ENCODE assay signal across 2 cellular contexts in genomic region chr19:18204394-18205179, GRCh38.
TF ChIP-seq lines count a peak whose summit lies in the region.

No MANE protein-coding gene starts in this region.

TF ChIP-seq in A549, 52 proteins besides CTCF, POLR2A, EP300 and RAD21:
- no peak for TF ChIP-seq ZNF302 (CRISPR knock-in tag; IDR thresholded peaks at IDR 0.05)
- 0 out of 2 replicates have a peak, but pooled peaks have one; percentile 42 for TF ChIP-seq PHF8 (IDR thresholded peaks at IDR 0.05; ENCODE audit: borderline replicate concordance, low read depth)

TF ChIP-seq in K562, 482 proteins besides CTCF, POLR2A, EP300 and RAD21 (continues in another document):
- TF ChIP-seq SRF (CRISPR knock-in tag; IDR thresholded peaks at IDR 0.05) (no peak), ZBTB2 (IDR thresholded peaks at IDR 0.05) (no peak), PHF21A (IDR thresholded peaks at IDR 0.05; ENCODE audit: borderline replicate concordance, low read depth) (no peak), ADNP (tag; IDR thresholded peaks at IDR 0.05) (no peak), TAF1 (IDR thresholded peaks at IDR 0.05; ENCODE audit: control insufficient read depth, extremely low read depth, insufficient read depth, low read length, severe bottlenecking) (peak; percentile 53), RFX7 (CRISPR knock-in tag; IDR thresholded peaks at IDR 0.05) (no peak), HMG20B (CRISPR knock-in tag; IDR thresholded peaks at IDR 0.05) (no peak), FOXK1 (CRISPR knock-in tag; IDR thresholded peaks at IDR 0.05; ENCODE audit: borderline replicate concordance) (no peak), PHF8 (IDR thresholded peaks at IDR 0.05; ENCODE audit: borderline replicate concordance, low read length) (peak; percentile 40; the same call in 1 of the 2 replicates), MCM3 (IDR thresholded peaks at IDR 0.05) (no peak), POLR2AphosphoS5 (IDR thresholded peaks at IDR 0.05; ENCODE audit: control insufficient read depth, insufficient read depth, low read depth, low read length) (no peak), NR2C1 (IDR thresholded peaks at IDR 0.05) (peak; percentile 32; the same call in 1 of the 2 replicates), NR2C1 (tag; IDR thresholded peaks at IDR 0.05) (0 out of 2 replicates have a peak, but pooled peaks have one; percentile 5), ZNF3 (CRISPR knock-in tag; IDR thresholded peaks at IDR 0.05) (no peak), ZNF717 (CRISPR knock-in tag; IDR thresholded peaks at IDR 0.05) (no peak), ZNF277 (CRISPR knock-in tag; IDR thresholded peaks at IDR 0.05; ENCODE audit: borderline replicate concordance) (no peak), TBP (optimal IDR thresholded peaks at IDR 0.05; ENCODE audit: low read depth, low read length) (no peak), CC2D1A (IDR thresholded peaks at IDR 0.05) (no peak), OTX1 (CRISPR knock-in tag; IDR thresholded peaks at IDR 0.05) (no peak), MXD1 (CRISPR knock-in tag; IDR thresholded peaks at IDR 0.05; ENCODE audit: borderline replicate concordance, poor library complexity, severe bottlenecking) (no peak), RCOR1 (IDR thresholded peaks at IDR 0.05; ENCODE audit: borderline replicate concordance in 1 of 2, low read depth in 2 of 2, low read length in 2 of 2) (no peak), HEY1 (CRISPR knock-in tag; IDR thresholded peaks at IDR 0.05; ENCODE audit: borderline replicate concordance) (peak; percentile 16; the same call in 1 of the 2 replicates), PHF20 (IDR thresholded peaks at IDR 0.05; ENCODE audit: partially characterized antibody) (no peak), VEZF1 (CRISPR knock-in tag; IDR thresholded peaks at IDR 0.05) (peak; percentile 84), SMARCC2 (IDR thresholded peaks at IDR 0.05; ENCODE audit: low read depth) (0 out of 2 replicates have a peak, but pooled peaks have one; percentile 37), KAT2B (IDR thresholded peaks at IDR 0.05; ENCODE audit: low read depth, low read length) (no peak), POLR3A (IDR thresholded peaks at IDR 0.05; ENCODE audit: borderline replicate concordance, extremely low read depth, insufficient read depth, insufficient read length) (no peak), MAFG (tag; conservative IDR thresholded peaks at IDR 0.05) (no peak), ESRRB (CRISPR knock-in tag; IDR thresholded peaks at IDR 0.05; ENCODE audit: borderline replicate concordance) (no peak), HNRNPLL (IDR thresholded peaks at IDR 0.05; ENCODE audit: low read depth, low read length, poor library complexity, severe bottlenecking) (no peak), GATAD2A (IDR thresholded peaks at IDR 0.05) (peak; percentile 49; the same call in 1 of the 2 replicates), MAZ (CRISPR knock-in tag; conservative IDR thresholded peaks at IDR 0.05 in 1 of 2, IDR thresholded peaks at IDR 0.05 in 1 of 2) (peak in 1 of 2 experiments; percentile 54; a peak in 1 of 4 replicates), U2AF2 (optimal IDR thresholded peaks at IDR 0.05; ENCODE audit: low read depth, low read length) (no peak), RNF2 (IDR thresholded peaks at IDR 0.05) (0 out of 2 replicates have a peak, but pooled peaks have one; percentile 42), TCF7L2 (IDR thresholded peaks at IDR 0.05; ENCODE audit: low read depth, low read length) (peak; percentile 76), ZBTB7A (IDR thresholded peaks at IDR 0.05; ENCODE audit: borderline replicate concordance, control insufficient read depth, low read depth, low read length) (peak; percentile 97), SAP30 (IDR thresholded peaks at IDR 0.05; ENCODE audit: borderline replicate concordance, insufficient read depth, low read depth, low read length, poor library complexity, severe bottlenecking) (no peak), EP400 (IDR thresholded peaks at IDR 0.05) (peak; percentile 42; the same call in 1 of the 2 replicates), ZC3H11A (IDR thresholded peaks at IDR 0.05; ENCODE audit: low read depth, low read length) (no peak), PRDM10 (IDR thresholded peaks at IDR 0.05; ENCODE audit: partially characterized antibody) (peak; percentile 99), SMARCE1 (IDR thresholded peaks at IDR 0.05) (0 out of 2 replicates have a peak, but pooled peaks have one; percentile 44), ZNF407 (IDR thresholded peaks at IDR 0.05; ENCODE audit: low read depth) (peak; percentile 82), XRCC5 (IDR thresholded peaks at IDR 0.05; ENCODE audit: low read depth, low read length) (no peak), ZNF436 (CRISPR knock-in tag; IDR thresholded peaks at IDR 0.05) (no peak), ZNF263 (CRISPR knock-in tag; IDR thresholded peaks at IDR 0.05; ENCODE audit: borderline replicate concordance) (no peak), MAFK (IDR thresholded peaks at IDR 0.05; ENCODE audit: low read length) (no peak), ZNF740 (CRISPR knock-in tag; IDR thresholded peaks at IDR 0.05) (peak; percentile 95), ZNF740 (tag; IDR thresholded peaks at IDR 0.05) (peak in 1 of 2 experiments; percentile 96; a peak in 2 of 4 replicates), PCBP1 (IDR thresholded peaks at IDR 0.05; ENCODE audit: low read depth, low read length, poor library complexity, severe bottlenecking) (no peak), RB1 (IDR thresholded peaks at IDR 0.05; ENCODE audit: low read depth) (no peak), DDX20 (tag; IDR thresholded peaks at IDR 0.05; ENCODE audit: low read depth) (no peak), ZEB2 (IDR thresholded peaks at IDR 0.05) (0 out of 2 replicates have a peak, but pooled peaks have one; percentile 14), HDAC1 (IDR thresholded peaks at IDR 0.05) (0 out of 4 replicates have a peak, but pooled peaks of 1 of the 2 experiments have one; percentile 24)
